ENCODE assay signal across 1 cellular context in genomic region chr16:86520317-86521210, GRCh38.
TF ChIP-seq lines count a peak whose summit lies in the region.

No MANE protein-coding gene starts in this region.

TF ChIP-seq in K562, 482 proteins besides CTCF, POLR2A, EP300 and RAD21:
- TF ChIP-seq USF1 (CRISPR knock-in tag; IDR thresholded peaks at IDR 0.05) (peak; percentile 70), ZFP36 (IDR thresholded peaks at IDR 0.05; ENCODE audit: low read depth, low read length, partially characterized antibody) (peak; percentile 24), MGA (IDR thresholded peaks at IDR 0.05) (peak; percentile 59; the same call in 1 of the 2 replicates), NCOA6 (IDR thresholded peaks at IDR 0.05) (no peak), L3MBTL2 (IDR thresholded peaks at IDR 0.05) (peak; percentile 78), LARP7 (IDR thresholded peaks at IDR 0.05) (no peak), DEAF1 (CRISPR knock-in tag; IDR thresholded peaks at IDR 0.05) (peak; percentile 38; the same call in 1 of the 2 replicates), YBX1 (IDR thresholded peaks at IDR 0.05) (no peak), USF2 (CRISPR knock-in tag; IDR thresholded peaks at IDR 0.05) (0 out of 2 replicates have a peak, but pooled peaks have one; percentile 9)
- TF ChIP-seq, protein P1, sequence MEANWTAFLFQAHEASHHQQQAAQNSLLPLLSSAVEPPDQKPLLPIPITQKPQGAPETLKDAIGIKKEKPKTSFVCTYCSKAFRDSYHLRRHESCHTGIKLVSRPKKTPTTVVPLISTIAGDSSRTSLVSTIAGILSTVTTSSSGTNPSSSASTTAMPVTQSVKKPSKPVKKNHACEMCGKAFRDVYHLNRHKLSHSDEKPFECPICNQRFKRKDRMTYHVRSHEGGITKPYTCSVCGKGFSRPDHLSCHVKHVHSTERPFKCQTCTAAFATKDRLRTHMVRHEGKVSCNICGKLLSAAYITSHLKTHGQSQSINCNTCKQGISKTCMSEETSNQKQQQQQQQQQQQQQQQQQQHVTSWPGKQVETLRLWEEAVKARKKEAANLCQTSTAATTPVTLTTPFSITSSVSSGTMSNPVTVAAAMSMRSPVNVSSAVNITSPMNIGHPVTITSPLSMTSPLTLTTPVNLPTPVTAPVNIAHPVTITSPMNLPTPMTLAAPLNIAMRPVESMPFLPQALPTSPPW (CRISPR knock-in tag; IDR thresholded peaks at IDR 0.05): 0 out of 2 replicates have a peak, but pooled peaks have one; percentile 17
- TF ChIP-seq, protein P2, sequence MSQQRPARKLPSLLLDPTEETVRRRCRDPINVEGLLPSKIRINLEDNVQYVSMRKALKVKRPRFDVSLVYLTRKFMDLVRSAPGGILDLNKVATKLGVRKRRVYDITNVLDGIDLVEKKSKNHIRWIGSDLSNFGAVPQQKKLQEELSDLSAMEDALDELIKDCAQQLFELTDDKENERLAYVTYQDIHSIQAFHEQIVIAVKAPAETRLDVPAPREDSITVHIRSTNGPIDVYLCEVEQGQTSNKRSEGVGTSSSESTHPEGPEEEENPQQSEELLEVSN (IDR thresholded peaks at IDR 0.05; ENCODE audit: borderline replicate concordance in 1 of 2, extremely low read depth in 1 of 2, insufficient read depth in 1 of 2, insufficient read length in 1 of 2, low read depth in 1 of 2, low read length in 1 of 2, poor library complexity in 1 of 2, severe bottlenecking in 1 of 2): peak; percentile 48 to 90
- TF ChIP-seq, protein P3, sequence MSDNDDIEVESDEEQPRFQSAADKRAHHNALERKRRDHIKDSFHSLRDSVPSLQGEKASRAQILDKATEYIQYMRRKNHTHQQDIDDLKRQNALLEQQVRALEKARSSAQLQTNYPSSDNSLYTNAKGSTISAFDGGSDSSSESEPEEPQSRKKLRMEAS (CRISPR knock-in tag; IDR thresholded peaks at IDR 0.05): peak; percentile 70
